ENCODE assay signal across 8 cellular contexts in the genomic region with DNA sequence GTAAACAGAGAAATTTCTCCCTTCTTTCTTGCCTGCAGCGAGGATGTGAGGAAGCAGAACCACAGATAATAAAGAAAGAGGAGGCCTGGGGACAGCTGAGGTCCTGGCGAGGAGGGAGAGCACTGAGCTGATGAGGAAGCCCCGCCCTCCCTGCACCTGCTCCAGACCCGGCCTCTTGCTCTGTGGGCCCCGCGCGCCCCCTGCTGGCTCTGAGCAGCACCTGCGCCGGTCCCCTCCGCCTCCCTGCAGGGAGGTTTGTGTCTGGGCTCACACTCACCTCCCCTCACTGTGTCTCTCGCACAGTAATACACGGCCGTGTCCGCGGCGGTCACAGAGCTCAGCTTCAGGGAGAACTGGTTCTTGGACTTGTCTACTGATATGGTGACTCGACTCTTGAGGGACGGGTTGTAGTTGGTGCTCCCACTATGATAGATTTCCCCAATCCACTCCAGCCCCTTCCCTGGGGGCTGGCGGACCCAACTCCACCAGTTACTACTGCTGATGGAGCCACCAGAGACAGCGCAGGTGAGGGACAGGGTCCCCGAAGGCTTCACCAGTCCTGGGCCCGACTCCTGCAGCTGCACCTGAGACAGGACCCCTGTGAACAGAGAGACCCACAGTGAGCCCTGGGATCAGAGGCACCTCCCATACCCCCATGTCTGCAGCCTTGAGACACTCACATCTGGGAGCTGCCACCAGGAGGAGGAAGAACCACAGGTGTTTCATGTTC.
A peak's percentile ranks its signal among the peaks of the same experiment; 100 is the strongest.
DNase-seq lines count a peak whose midpoint lies in the region; ATAC-seq and TF ChIP-seq lines count a peak whose summit lies in the region.
"Not testable (repeated sequence)": the region's sequence is repeated elsewhere in the genome, so short reads cannot be mapped to it uniquely, and the experiment has no call there.

No MANE protein-coding gene starts in this region.

- not testable (repeated sequence) for H3K27ac ChIP-seq in CD8-positive, alpha-beta T cell (ENCODE audit: low read depth, low read length)

- in situ Hi-C loops in HAP-1 (cut with MboI; ENCODE audit: low sequenced_read_pairs) = not testable (repeated sequence)

- H3K27me3 Mint-ChIP-seq in CD8-positive, alpha-beta T cell (ENCODE audit: low read depth); naive thymus-derived CD8-positive, alpha-beta T cell: not testable (repeated sequence)
- H3K27me3 Mint-ChIP-seq in MCF 10A (ENCODE audit: insufficient read depth, unreplicated experiment) = peaks cover 66% of the 10 kb centered on the region

- not testable (repeated sequence) for H3K9me3 ChIP-seq in CD8-positive, alpha-beta T cell (ENCODE audit: low read length); HAP-1

- peaks cover 15% of the 10 kb centered on the region for H3K4me1 Mint-ChIP-seq in CD8-positive, alpha-beta T cell (ENCODE audit: low read depth)
- H3K4me1 Mint-ChIP-seq in MCF 10A (ENCODE audit: insufficient read depth, unreplicated experiment) = not testable (repeated sequence)
- peaks cover 8 to 13% (median 11%) of the 10 kb centered on the region in 4 donors for H3K4me1 Mint-ChIP-seq in naive thymus-derived CD8-positive, alpha-beta T cell

- CTCF ChIA-PET in CD8-positive, alpha-beta T cell (lab: Charles Lee) = interaction anchor here (0.7 to 5.3 kb wide), 13 partner anchors 9 to 66 kb away, joined by 3 to 48 read pairs (median 6); no protein-coding TSS in a partner anchor
- CTCF ChIA-PET in MCF 10A (lab: Yijun Ruan, JAX) = interaction anchor here (0.6 to 2.9 kb wide), 6 partner anchors 9 to 638 kb away, joined by 3 to 8 read pairs (median 4); no protein-coding TSS in a partner anchor

- not testable (repeated sequence) for BruUV-seq in MCF 10A (replicated peaks; lab: Mats Ljungman, UMichigan)

- not testable (repeated sequence) for H3K36me3 ChIP-seq in CD8-positive, alpha-beta T cell (ENCODE audit: insufficient read depth, low read length); HAP-1 (replicated peaks)

- not testable (repeated sequence) for H3K27me3 ChIP-seq in CD8-positive, alpha-beta T cell (ENCODE audit: insufficient read depth, low read length); HAP-1 (ENCODE audit: low read depth)

- DNase-seq in CD8-positive, alpha-beta T cell = peak; percentile 62 to 91 (median 72)
- DNase-seq in HAP-1 (ENCODE audit: low spot score in 2 of 2) (peak; percentile 56 to 84), NCI-H2081 (lab: John Stamatoyannopoulos, UW) (peak; percentile 55 to 60), SK-N-DZ (ENCODE audit: low spot score) (peak; percentile 27), MCF 10A (ENCODE audit: unreplicated experiment) (peak; percentile 59)
- DNase-seq in activated CD8-positive, alpha-beta memory T cell treated with anti-CD3 and anti-CD28 coated beads for 48 hours (ENCODE audit: low read depth in 2 of 3, low spot score in 2 of 3) = peak in 2 of 3 experiments; percentile 74 to 79
- DNase-seq in naive thymus-derived CD8-positive, alpha-beta T cell = peak; percentile 28 to 89 (median 72)
- DNase-seq in stimulated activated CD8-positive, alpha-beta memory T cell treated with anti-CD3 and anti-CD28 coated beads, Interleukin-4, amount 100 ng/mL, for 48 hours = peak; percentile 85

- TF ChIP-seq CTCF in CD8-positive, alpha-beta T cell (IDR thresholded peaks at IDR 0.05) = peak; percentile 85
- peak; percentile 75 for TF ChIP-seq CTCF in MCF 10A (IDR thresholded peaks at IDR 0.05; ENCODE audit: unreplicated experiment)

- not testable (repeated sequence) for H3K4me3 Mint-ChIP-seq in CD8-positive, alpha-beta T cell; MCF 10A (ENCODE audit: unreplicated experiment); naive thymus-derived CD8-positive, alpha-beta T cell

- H3K4me1 ChIP-seq in CD8-positive, alpha-beta T cell (ENCODE audit: insufficient read depth, low read length); HAP-1: not testable (repeated sequence)

- POLR2A ChIA-PET in CD8-positive, alpha-beta T cell (lab: Charles Lee); MCF 10A (lab: Yijun Ruan, JAX); naive thymus-derived CD8-positive, alpha-beta T cell (lab: Charles Lee): not testable (repeated sequence)

- intact Hi-C loops in CD8-positive, alpha-beta T cell (cut with DNase I, micrococcal nuclease) = loop anchor here (1.0 to 2.0 kb wide), 3 partner anchors 27 to 67 kb away; no protein-coding TSS in a partner anchor
- intact Hi-C loops in MCF 10A (cut with micrococcal nuclease) = loop anchor here (5.0 kb wide), 1 partner anchor 141 kb away; no protein-coding TSS in a partner anchor

- ATAC-seq in CD8-positive, alpha-beta T cell = peak; percentile 84
- peak in 1 of 2 donors; percentile 62 for ATAC-seq in naive thymus-derived CD8-positive, alpha-beta T cell

- not testable (repeated sequence) for H3K36me3 Mint-ChIP-seq in CD8-positive, alpha-beta T cell; MCF 10A (ENCODE audit: insufficient read depth, unreplicated experiment); naive thymus-derived CD8-positive, alpha-beta T cell

- not testable (repeated sequence) for H3K4me3 ChIP-seq in CD8-positive, alpha-beta T cell (ENCODE audit: low read depth, low read length); HAP-1

- not testable (repeated sequence) for H3K9me3 Mint-ChIP-seq in CD8-positive, alpha-beta T cell; MCF 10A (ENCODE audit: unreplicated experiment); naive thymus-derived CD8-positive, alpha-beta T cell

- not testable (repeated sequence) for H3K27ac Mint-ChIP-seq in CD8-positive, alpha-beta T cell; MCF 10A (ENCODE audit: low read depth, unreplicated experiment)
- peak overlapping the region in 1 of 10 donors; percentile 60 for H3K27ac Mint-ChIP-seq in naive thymus-derived CD8-positive, alpha-beta T cell

Comparison
In these comparisons a context has a peak if more than half of its experiments do, and no peak if none do; other contexts are left out.
1. DNase-seq: peak in every context shown above with its lines; median percentile 85 in stimulated activated CD8-positive, alpha-beta memory T cell treated with anti-CD3 and anti-CD28 coated beads, Interleukin-4, amount 100 ng/mL, for 48 hours; 76 in activated CD8-positive, alpha-beta memory T cell treated with anti-CD3 and anti-CD28 coated beads for 48 hours; 72 in CD8-positive, alpha-beta T cell; 72 in naive thymus-derived CD8-positive, alpha-beta T cell; 70 in HAP-1; 59 in MCF 10A; 58 in NCI-H2081; 27 in SK-N-DZ.